8 cellular contexts compared by ENCODE assay signal in the genomic region with DNA sequence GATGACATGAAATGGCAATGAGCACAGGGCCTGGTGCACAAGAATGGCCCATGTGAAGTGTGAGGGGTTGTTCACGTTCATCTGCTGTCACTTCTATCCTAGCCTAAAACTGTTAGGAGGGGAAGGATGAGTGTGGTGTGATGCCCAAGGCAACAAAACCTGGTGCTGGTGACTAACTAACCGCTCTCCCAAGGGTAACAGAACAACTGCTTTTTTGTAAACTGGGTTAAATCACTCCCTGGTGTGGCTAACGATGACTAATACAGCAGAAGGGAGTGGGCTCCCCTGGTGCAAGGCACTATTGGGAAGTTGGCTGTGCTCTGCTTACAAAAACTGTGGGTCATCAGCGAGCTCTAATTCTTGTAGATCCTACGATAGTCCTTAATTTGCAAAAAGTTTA.
DNase-seq lines count a peak whose midpoint lies in the region; ATAC-seq, FAIRE-seq and TF ChIP-seq lines count a peak whose summit lies in the region.

No MANE protein-coding gene starts in this region.

- in situ Hi-C loops in mammary epithelial cell (cut with MboI; ENCODE audit: low sequenced_read_pairs in 2 of 2): no loop called here

- H2BK120ac ChIP-seq in H9 (ENCODE audit: low read depth, low read length, poor library complexity, severe bottlenecking): no peak overlapping the region

- CTCF ChIA-PET in mammary epithelial cell (lab: Charles Lee; ENCODE audit: low non-redundant PET): interaction anchor here (0.5 kb wide), 1 partner anchor 476 kb away, joined by 4 read pairs; no protein-coding TSS in a partner anchor
- CTCF ChIA-PET in HEK293T (lab: Yijun Ruan, JAX): no interaction called here

- 31% methylated on average over 5 of the region's 5 CpGs for WGBS in mammary epithelial cell (ENCODE audit: low coverage, missing lambda C conversion rate)
- WGBS in smooth muscle cell (ENCODE audit: low lambda C conversion rate): 17% methylated on average over 5 of the region's 5 CpGs
- no CpG with 5 or more reads among the region's 5 CpGs for WGBS in H9 (ENCODE audit: extremely low coverage, insufficient read length, low lambda C conversion rate)

- TF ChIP-seq CTCF in mammary epithelial cell (conservative IDR thresholded peaks at IDR 0.05 in 1 of 2, IDR thresholded peaks at IDR 0.05 in 1 of 2; ENCODE audit: extremely low read depth in 1 of 2, insufficient read depth in 1 of 2, low read depth in 1 of 2, low read length in 2 of 2) (no peak), smooth muscle cell (IDR thresholded peaks at IDR 0.05; ENCODE audit: borderline replicate concordance, insufficient read depth, poor library complexity, severe bottlenecking) (no peak), H9 (conservative IDR thresholded peaks at IDR 0.05) (no peak)

- H3K18ac ChIP-seq in H9 (ENCODE audit: insufficient read length, low read depth, low read length): no peak overlapping the region

- DNase-seq in mammary epithelial cell: peak; percentile 95
- no peak for DNase-seq in smooth muscle cell (lab: John Stamatoyannopoulos, UW; ENCODE audit: unreplicated experiment)
- no peak for DNase-seq in caudate nucleus (lab: John Stamatoyannopoulos, UW)
- no peak for DNase-seq in HEK293T (ENCODE audit: extremely low spot score)
- no peak for DNase-seq in HTR-8/SVneo (ENCODE audit: insufficient read length, low spot score)
- no peak for DNase-seq in H9

- H2AK5ac ChIP-seq in H9 (ENCODE audit: insufficient read length, low read length): no peak overlapping the region

- H3K9me3 Mint-ChIP-seq in H9: peaks cover 2 to 6% of the 10 kb centered on the region in 2 experiments; a peak in 3 of 5 replicates

- H3T11ph ChIP-seq in H9 (ENCODE audit: low read length): no peak overlapping the region

- H3K4me3 Mint-ChIP-seq in H9: no peak overlapping the region

- ATAC-seq in GM19328 (IDR thresholded peaks at IDR 0.05; ENCODE audit: unreplicated experiment): peak; percentile 30
- peak; percentile 54 for ATAC-seq in HG03378 (IDR thresholded peaks at IDR 0.05; ENCODE audit: unreplicated experiment)

- H3K27ac ChIP-seq in mammary epithelial cell (ENCODE audit: insufficient read depth, low read depth, low read length) (peak overlapping the region; percentile 39), smooth muscle cell (ENCODE audit: low read depth) (peak overlapping the region; percentile 63), caudate nucleus (ENCODE audit: low read depth, low read length) (no peak overlapping the region), H9 (ENCODE audit: insufficient read length, low read depth, low read length) (no peak overlapping the region)

- H2BK5ac ChIP-seq in H9 (ENCODE audit: insufficient read length, low read length): no peak overlapping the region

- H3K23me2 ChIP-seq in H9 (ENCODE audit: insufficient read length, low read depth, low read length, poor library complexity, severe bottlenecking): no peaks in the 10 kb centered on the region

- H2AFZ ChIP-seq in mammary epithelial cell (ENCODE audit: low read depth, low read length): no peak overlapping the region
- H2AFZ ChIP-seq in smooth muscle cell (ENCODE audit: low read depth): peak overlapping the region; percentile 15
- no peak overlapping the region for H2AFZ ChIP-seq in H9 (ENCODE audit: low read length)

- H4K5ac ChIP-seq in H9 (ENCODE audit: insufficient read length, low read depth, low read length): no peak overlapping the region

- no peak overlapping the region for H4K91ac ChIP-seq in H9 (ENCODE audit: insufficient read length, low read depth, low read length)

- peaks cover 9% of the 10 kb centered on the region for H3F3A ChIP-seq in smooth muscle cell (ENCODE audit: low read depth)

- no peak overlapping the region for H2BK15ac ChIP-seq in H9 (ENCODE audit: low read depth, low read length)

- H2BK20ac ChIP-seq in H9 (ENCODE audit: low read depth, low read length, poor library complexity, severe bottlenecking): no peak overlapping the region

- peaks cover 15% of the 10 kb centered on the region for H3K4me1 ChIP-seq in mammary epithelial cell (ENCODE audit: insufficient read depth, low read length)
- H3K4me1 ChIP-seq in smooth muscle cell (ENCODE audit: low read depth): peaks cover 53% of the 10 kb centered on the region
- H3K4me1 ChIP-seq in H9 (ENCODE audit: insufficient read depth, low read length): no peaks in the 10 kb centered on the region

- H3K14ac ChIP-seq in H9 (ENCODE audit: insufficient read depth, low read length): no peak overlapping the region

- peak overlapping the region; percentile 37 for H3K4me2 ChIP-seq in mammary epithelial cell (ENCODE audit: insufficient read depth, low read depth, low read length)
- peak overlapping the region; percentile 77 for H3K4me2 ChIP-seq in smooth muscle cell
- H3K4me2 ChIP-seq in H9 (ENCODE audit: insufficient read depth, insufficient read length, low read length): no peak overlapping the region

- H4K8ac ChIP-seq in H9 (replicated peaks; ENCODE audit: insufficient read length, low read depth, low read length): no peak overlapping the region

- H3K27me3 ChIP-seq in mammary epithelial cell (ENCODE audit: insufficient read depth, low read length) (no peaks in the 10 kb centered on the region), smooth muscle cell (ENCODE audit: low read depth) (no peaks in the 10 kb centered on the region), H9 (ENCODE audit: insufficient read depth, low read length) (no peaks in the 10 kb centered on the region)

- no peak for FAIRE-seq in HTR-8/SVneo (lab: Jason Lieb, UNC)

- H3K4ac ChIP-seq in H9 (ENCODE audit: low read depth, low read length): no peak overlapping the region

- no peaks in the 10 kb centered on the region for H3K79me2 ChIP-seq in mammary epithelial cell (ENCODE audit: insufficient read depth, low read length)
- no peaks in the 10 kb centered on the region for H3K79me2 ChIP-seq in smooth muscle cell (ENCODE audit: low read depth)
- no peaks in the 10 kb centered on the region for H3K79me2 ChIP-seq in H9 (ENCODE audit: insufficient read depth, low read length)

- peak overlapping the region in 1 of 3 experiments; percentile 60; a peak in 2 of 7 replicates for H3K27ac Mint-ChIP-seq in H9

- H3K79me1 ChIP-seq in H9 (ENCODE audit: insufficient read depth, low read depth, low read length, poor library complexity, severe bottlenecking): no peaks in the 10 kb centered on the region

- BruUV-seq in mammary epithelial cell (replicated peaks; lab: Mats Ljungman, UMichigan): no TSS peak

- no peaks in the 10 kb centered on the region for H3K27me3 Mint-ChIP-seq in H9 (ENCODE audit: low read depth)

- peaks cover 21 to 22% of the 10 kb centered on the region in 2 experiments for H3K4me1 Mint-ChIP-seq in H9

- intact Hi-C loops in mammary epithelial cell (cut with micrococcal nuclease): no loop called here

- POLR2A ChIA-PET in HEK293T (lab: Yijun Ruan, JAX): interaction anchor here (0.6 kb wide), 1 partner anchor 1090 kb away, joined by 3 read pairs; no protein-coding TSS in a partner anchor

- no peak overlapping the region for H3K23ac ChIP-seq in H9 (ENCODE audit: insufficient read length, low read depth, low read length)

- H3K9me3 ChIP-seq in mammary epithelial cell (replicated peaks; ENCODE audit: insufficient read depth, low read length) (no peaks in the 10 kb centered on the region), smooth muscle cell (replicated peaks; ENCODE audit: low read depth) (no peaks in the 10 kb centered on the region), H9 (ENCODE audit: control insufficient read depth, low read depth, low read length) (no peaks in the 10 kb centered on the region)

- H4K20me1 ChIP-seq in mammary epithelial cell (ENCODE audit: insufficient read depth, low read length): no peaks in the 10 kb centered on the region
- no peaks in the 10 kb centered on the region for H4K20me1 ChIP-seq in smooth muscle cell (ENCODE audit: low read depth)
- H4K20me1 ChIP-seq in H9 (ENCODE audit: control insufficient read depth, insufficient read depth, insufficient read length): no peaks in the 10 kb centered on the region

- H3K56ac ChIP-seq in H9 (ENCODE audit: insufficient read length, low read depth, low read length): no peak overlapping the region

- peaks cover 0 to 8% (median 5%) of the 10 kb centered on the region in 3 experiments; a peak in 4 of 7 replicates for H3K36me3 Mint-ChIP-seq in H9 (ENCODE audit: insufficient read depth in 1 of 3, low read depth in 3 of 3)

- no peak overlapping the region for H3K4me3 ChIP-seq in mammary epithelial cell (replicated peaks in 1 of 3; ENCODE audit: insufficient read depth in 1 of 3, low read depth in 2 of 3, low read length in 3 of 3)
- H3K4me3 ChIP-seq in smooth muscle cell: no peak overlapping the region

- H3K9ac ChIP-seq in mammary epithelial cell (ENCODE audit: insufficient read depth, low read length): no peak overlapping the region
- H3K9ac ChIP-seq in smooth muscle cell (ENCODE audit: low read depth): no peak overlapping the region
- no peak overlapping the region for H3K9ac ChIP-seq in H9 (ENCODE audit: extremely low read depth, insufficient read length, low read length)

- H3K36me3 ChIP-seq in mammary epithelial cell (ENCODE audit: insufficient read depth, low read length) (no peaks in the 10 kb centered on the region), smooth muscle cell (ENCODE audit: low read depth) (no peaks in the 10 kb centered on the region)

- dilution Hi-C loops in mammary epithelial cell (cut with HindIII; ENCODE audit: low sequenced_read_pairs): no loop called here

- no peak overlapping the region for H2BK12ac ChIP-seq in H9 (ENCODE audit: insufficient read length, low read depth, low read length)

TF ChIP-seq in HEK293T, 16 proteins besides CTCF, POLR2A, EP300 and RAD21 (continues in another document):
- TF ChIP-seq LEF1 (IDR thresholded peaks at IDR 0.05; ENCODE audit: borderline replicate concordance) (no peak), FOXA1 (IDR thresholded peaks at IDR 0.05) (no peak), TARDBP (IDR thresholded peaks at IDR 0.05) (no peak), ZNF384 (IDR thresholded peaks at IDR 0.05) (no peak), NFRKB (IDR thresholded peaks at IDR 0.05) (no peak), SUZ12 (IDR thresholded peaks at IDR 0.05) (no peak), FOXK2 (IDR thresholded peaks at IDR 0.05) (no peak), FOXM1 (IDR thresholded peaks at IDR 0.05; ENCODE audit: borderline replicate concordance) (no peak), ELF4 (IDR thresholded peaks at IDR 0.05) (no peak), ARNT (IDR thresholded peaks at IDR 0.05) (no peak), L3MBTL2 (conservative IDR thresholded peaks at IDR 0.05) (no peak), SP1 (IDR thresholded peaks at IDR 0.05) (no peak)
- TF ChIP-seq, protein P1, sequence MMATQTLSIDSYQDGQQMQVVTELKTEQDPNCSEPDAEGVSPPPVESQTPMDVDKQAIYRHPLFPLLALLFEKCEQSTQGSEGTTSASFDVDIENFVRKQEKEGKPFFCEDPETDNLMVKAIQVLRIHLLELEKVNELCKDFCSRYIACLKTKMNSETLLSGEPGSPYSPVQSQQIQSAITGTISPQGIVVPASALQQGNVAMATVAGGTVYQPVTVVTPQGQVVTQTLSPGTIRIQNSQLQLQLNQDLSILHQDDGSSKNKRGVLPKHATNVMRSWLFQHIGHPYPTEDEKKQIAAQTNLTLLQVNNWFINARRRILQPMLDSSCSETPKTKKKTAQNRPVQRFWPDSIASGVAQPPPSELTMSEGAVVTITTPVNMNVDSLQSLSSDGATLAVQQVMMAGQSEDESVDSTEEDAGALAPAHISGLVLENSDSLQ (IDR thresholded peaks at IDR 0.05): no peak

Comparison
In these comparisons a context has a peak if more than half of its experiments do, and no peak if none do; other contexts are left out.
1. H3K27ac ChIP-seq: peak in mammary epithelial cell (single experiment) and smooth muscle cell (single experiment); none in caudate nucleus (single experiment) and H9 (single experiment).